ENCODE assay signal across 8 cellular contexts in genomic region chr1:113809651-113810602, GRCh38. TPM values are rescaled to one million over a fixed set of nuclear protein-coding genes. Genes with fewer than 3 reads are reported as not detected.
DNase-seq lines count a peak whose midpoint lies in the region; ATAC-seq, FAIRE-seq and TF ChIP-seq lines count a peak whose summit lies in the region.

No MANE protein-coding gene starts in this region.

- ATAC-seq in GM18858 (IDR thresholded peaks at IDR 0.05; ENCODE audit: unreplicated experiment), result no peak

- no peak overlapping the region for H2AFZ ChIP-seq in OCI-LY1 (ENCODE audit: low read length)

- H3K79me2 ChIP-seq in OCI-LY1 (ENCODE audit: insufficient read depth, low read length), result peaks cover 64% of the 10 kb centered on the region

- no peaks in the 10 kb centered on the region for H3K9me3 Mint-ChIP-seq in endodermal cell

- no peak overlapping the region for H3K27ac Mint-ChIP-seq in endodermal cell

- 59 to 86% methylated on average over 2 to 5 of the region's 5 CpGs for whole genome bisulfite sequencing in endodermal cell (ENCODE audit: insufficient coverage in 1 of 2, insufficient read length in 1 of 2), 2 experiments

- H3K4me1 ChIP-seq in OCI-LY1 (ENCODE audit: insufficient read depth, low read length, severe bottlenecking), result peaks cover 43% of the 10 kb centered on the region
- no peaks in the 10 kb centered on the region for H3K4me1 ChIP-seq in endodermal cell (ENCODE audit: control insufficient read depth, insufficient read depth, low read length)
- peaks cover 2% of the 10 kb centered on the region for H3K4me1 ChIP-seq in rectal smooth muscle tissue (ENCODE audit: control insufficient read depth, insufficient read depth, low read length)

- TF ChIP-seq CTCF in OCI-LY1 (IDR thresholded peaks at IDR 0.05; ENCODE audit: low read length), result no peak
- no peak for TF ChIP-seq CTCF in endodermal cell (conservative IDR thresholded peaks at IDR 0.05)

- H3K9me3 ChIP-seq in OCI-LY1 (ENCODE audit: low read length) (no peaks in the 10 kb centered on the region), endodermal cell (ENCODE audit: control insufficient read depth, low read length) (no peaks in the 10 kb centered on the region)

- H3K4me3 Mint-ChIP-seq in endodermal cell, result peak overlapping the region; percentile 77

- H4K20me1 ChIP-seq in OCI-LY1 (ENCODE audit: insufficient read depth, low read length), result no peaks in the 10 kb centered on the region

- no peaks in the 10 kb centered on the region for H3K27me3 Mint-ChIP-seq in endodermal cell (ENCODE audit: insufficient read depth)

- H3K4me1 Mint-ChIP-seq in endodermal cell, result peaks cover 12% of the 10 kb centered on the region

- DNase-seq in GM12891 (ENCODE audit: insufficient read length, low spot score) (no peak), endodermal cell (no peak), OCI-M2 (lab: John Stamatoyannopoulos, UW; ENCODE audit: unreplicated experiment) (no peak), H7 (no peak), HK-2 (ENCODE audit: unreplicated experiment) (no peak)

- H3K27me3 ChIP-seq in OCI-LY1 (ENCODE audit: insufficient read depth, low read length), result no peaks in the 10 kb centered on the region
- no peaks in the 10 kb centered on the region for H3K27me3 ChIP-seq in endodermal cell (ENCODE audit: control insufficient read depth, insufficient read depth, low read length, poor library complexity, severe bottlenecking)
- H3K27me3 ChIP-seq in rectal smooth muscle tissue (ENCODE audit: control insufficient read depth, insufficient read depth, low read length), result no peaks in the 10 kb centered on the region
- no peaks in the 10 kb centered on the region for H3K27me3 ChIP-seq in H7 (ENCODE audit: control insufficient read depth, insufficient read depth, low read length)

- no peak for TF ChIP-seq POLR2A in GM12891 (IDR thresholded peaks at IDR 0.05; ENCODE audit: low read depth, low read length)

- H3K4me3 ChIP-seq in OCI-LY1 (ENCODE audit: low read depth, low read length, poor library complexity, severe bottlenecking), result peak overlapping the region; percentile 86
- H3K4me3 ChIP-seq in endodermal cell (ENCODE audit: low read length), result peak overlapping the region; percentile 98
- peak overlapping the region; percentile 93 for H3K4me3 ChIP-seq in rectal smooth muscle tissue (ENCODE audit: low read length)
- no peak overlapping the region; the same call in 1 of the 2 replicates for H3K4me3 ChIP-seq in H7 (ENCODE audit: insufficient read depth, low read depth, low read length)

- no peaks in the 10 kb centered on the region for H3F3A ChIP-seq in OCI-LY1 (ENCODE audit: insufficient read depth, low read length)

- H3K9ac ChIP-seq in OCI-LY1 (ENCODE audit: low read length), result peak overlapping the region; percentile 92
- no peak overlapping the region for H3K9ac ChIP-seq in endodermal cell (ENCODE audit: extremely low read depth, low read length, poor library complexity, severe bottlenecking)
- H3K9ac ChIP-seq in rectal smooth muscle tissue (ENCODE audit: low read length), result no peak overlapping the region

- peaks cover 16% of the 10 kb centered on the region for H3K36me3 Mint-ChIP-seq in endodermal cell (ENCODE audit: low read depth)

- no peak for FAIRE-seq in GM12891 (lab: Jason Lieb, UNC)

- peaks cover 13% of the 10 kb centered on the region for H3K36me3 ChIP-seq in OCI-LY1 (ENCODE audit: insufficient read depth, low read length)
- peaks cover 3% of the 10 kb centered on the region for H3K36me3 ChIP-seq in endodermal cell (ENCODE audit: control insufficient read depth, insufficient read depth, low read length)
- H3K36me3 ChIP-seq in rectal smooth muscle tissue (ENCODE audit: control insufficient read depth, insufficient read depth, low read length), result no peaks in the 10 kb centered on the region
- no peaks in the 10 kb centered on the region for H3K36me3 ChIP-seq in H7 (replicated peaks; ENCODE audit: control insufficient read depth, insufficient read depth, low read length)

- no peaks in the 10 kb centered on the region for H3K9me2 ChIP-seq in OCI-LY1 (ENCODE audit: low read depth, low read length)

- peak overlapping the region; percentile 80 for H3K4me2 ChIP-seq in OCI-LY1 (ENCODE audit: low read length)

- peak overlapping the region; percentile 34 for H3K27ac ChIP-seq in OCI-LY1 (ENCODE audit: low read depth, low read length, poor library complexity, severe bottlenecking)
- no peak overlapping the region for H3K27ac ChIP-seq in endodermal cell (ENCODE audit: low read depth, low read length)
- peak overlapping the region; percentile 58 for H3K27ac ChIP-seq in rectal smooth muscle tissue (ENCODE audit: low read depth, low read length)

TF ChIP-seq in GM12891, 5 proteins besides CTCF, POLR2A, EP300 and RAD21:
- TF ChIP-seq POU2F2 (IDR thresholded peaks at IDR 0.05; ENCODE audit: low read depth, low read length) (no peak), SPI1 (IDR thresholded peaks at IDR 0.05; ENCODE audit: low read depth, low read length) (peak; percentile 63)

RNA-seq across cellular contexts. Expression of gene RSBN1, which starts 2.3 kb away (rescaled TPM):
- 7.6 TPM for polyA plus RNA-seq in GM12891 (2012; ENCODE audit: low read depth, missing spikeins)
- total RNA-seq in endodermal cell, result 10 to 100 TPM; 13.7 to 17.5 TPM
- 19.4 TPM for polyA plus RNA-seq in endodermal cell (2013, experiment 1 of 2)
- polyA plus RNA-seq in endodermal cell (2013, experiment 2 of 2), result 20.4 TPM
- 14.6 and 23.4 TPM in 2 replicates for total RNA-seq in H7 (2014; rRNA removed; shearing (Covaris generic))

RNA-seq across cellular contexts. Expression of gene PHTF1, which starts 50.6 kb away (rescaled TPM):
- 14.1 TPM for polyA plus RNA-seq in GM12891 (2012; ENCODE audit: low read depth, missing spikeins)
- total RNA-seq in endodermal cell, result 10 to 100 TPM; 43.8 to 56.5 TPM
- 41.2 TPM for polyA plus RNA-seq in endodermal cell (2013, experiment 1 of 2)
- polyA plus RNA-seq in endodermal cell (2013, experiment 2 of 2), result 39.2 TPM
- 27.7 and 32.1 TPM in 2 replicates for total RNA-seq in H7 (2014; rRNA removed; shearing (Covaris generic))
